ENCODE assay signal across 1 cellular context in the genomic region with DNA sequence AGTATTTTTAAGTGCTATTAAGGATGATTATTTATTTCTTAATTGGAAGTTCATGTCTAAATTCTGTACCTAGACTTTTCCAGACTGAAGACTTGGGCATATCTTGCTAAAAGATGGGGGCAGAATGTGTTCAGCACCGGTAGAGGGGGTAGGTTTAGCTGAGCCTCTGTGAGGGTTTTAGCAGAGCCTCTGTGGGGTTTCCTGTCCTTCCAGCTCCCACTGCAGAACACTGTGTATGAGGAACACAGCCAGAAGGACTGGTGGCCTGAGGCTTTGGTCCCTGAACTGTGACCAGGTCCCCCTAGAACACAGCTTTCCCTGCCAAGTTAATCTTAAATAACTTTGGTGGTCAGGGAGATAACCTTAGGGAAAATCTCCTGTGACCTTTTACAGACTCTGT.
TF ChIP-seq lines count a peak whose summit lies in the region.

No MANE protein-coding gene starts in this region.

TF ChIP-seq in K562, 482 proteins besides CTCF, POLR2A, EP300 and RAD21 (continued from another document):
- TF ChIP-seq, protein P1, sequence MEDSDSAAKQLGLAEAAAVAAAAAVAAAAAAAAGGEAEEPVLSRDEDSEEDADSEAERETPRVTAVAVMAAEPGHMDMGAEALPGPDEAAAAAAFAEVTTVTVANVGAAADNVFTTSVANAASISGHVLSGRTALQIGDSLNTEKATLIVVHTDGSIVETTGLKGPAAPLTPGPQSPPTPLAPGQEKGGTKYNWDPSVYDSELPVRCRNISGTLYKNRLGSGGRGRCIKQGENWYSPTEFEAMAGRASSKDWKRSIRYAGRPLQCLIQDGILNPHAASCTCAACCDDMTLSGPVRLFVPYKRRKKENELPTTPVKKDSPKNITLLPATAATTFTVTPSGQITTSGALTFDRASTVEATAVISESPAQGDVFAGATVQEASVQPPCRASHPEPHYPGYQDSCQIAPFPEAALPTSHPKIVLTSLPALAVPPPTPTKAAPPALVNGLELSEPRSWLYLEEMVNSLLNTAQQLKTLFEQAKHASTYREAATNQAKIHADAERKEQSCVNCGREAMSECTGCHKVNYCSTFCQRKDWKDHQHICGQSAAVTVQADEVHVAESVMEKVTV (CRISPR knock-in tag; IDR thresholded peaks at IDR 0.05) = no peak
- no peak for TF ChIP-seq KAT2B (IDR thresholded peaks at IDR 0.05; ENCODE audit: low read depth, low read length)
- TF ChIP-seq ZBTB8A (IDR thresholded peaks at IDR 0.05; ENCODE audit: partially characterized antibody) = no peak
- no peak for TF ChIP-seq LCOR (CRISPR knock-in tag; IDR thresholded peaks at IDR 0.05)
- no peak for TF ChIP-seq HNRNPL (IDR thresholded peaks at IDR 0.05; ENCODE audit: low read depth, low read length)
- no peak for TF ChIP-seq GABPA (tag; conservative IDR thresholded peaks at IDR 0.05; ENCODE audit: low read depth)
- no peak for TF ChIP-seq MBD2 (IDR thresholded peaks at IDR 0.05; ENCODE audit: borderline replicate concordance, low read depth)
- TF ChIP-seq, protein P2, sequence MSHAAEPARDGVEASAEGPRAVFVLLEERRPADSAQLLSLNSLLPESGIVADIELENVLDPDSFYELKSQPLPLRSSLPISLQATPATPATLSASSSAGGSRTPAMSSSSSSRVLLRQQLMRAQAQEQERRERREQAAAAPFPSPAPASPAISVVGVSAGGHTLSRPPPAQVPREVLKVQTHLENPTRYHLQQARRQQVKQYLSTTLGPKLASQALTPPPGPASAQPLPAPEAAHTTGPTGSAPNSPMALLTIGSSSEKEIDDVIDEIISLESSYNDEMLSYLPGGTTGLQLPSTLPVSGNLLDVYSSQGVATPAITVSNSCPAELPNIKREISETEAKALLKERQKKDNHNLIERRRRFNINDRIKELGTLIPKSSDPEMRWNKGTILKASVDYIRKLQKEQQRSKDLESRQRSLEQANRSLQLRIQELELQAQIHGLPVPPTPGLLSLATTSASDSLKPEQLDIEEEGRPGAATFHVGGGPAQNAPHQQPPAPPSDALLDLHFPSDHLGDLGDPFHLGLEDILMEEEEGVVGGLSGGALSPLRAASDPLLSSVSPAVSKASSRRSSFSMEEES (CRISPR knock-in tag; IDR thresholded peaks at IDR 0.05) = no peak
- TF ChIP-seq, protein P3, sequence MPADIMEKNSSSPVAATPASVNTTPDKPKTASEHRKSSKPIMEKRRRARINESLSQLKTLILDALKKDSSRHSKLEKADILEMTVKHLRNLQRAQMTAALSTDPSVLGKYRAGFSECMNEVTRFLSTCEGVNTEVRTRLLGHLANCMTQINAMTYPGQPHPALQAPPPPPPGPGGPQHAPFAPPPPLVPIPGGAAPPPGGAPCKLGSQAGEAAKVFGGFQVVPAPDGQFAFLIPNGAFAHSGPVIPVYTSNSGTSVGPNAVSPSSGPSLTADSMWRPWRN (IDR thresholded peaks at IDR 0.05; ENCODE audit: low read depth) = no peak
- no peak for TF ChIP-seq ZFP36 (IDR thresholded peaks at IDR 0.05; ENCODE audit: low read depth, low read length, partially characterized antibody)
- no peak for TF ChIP-seq RFX5 (IDR thresholded peaks at IDR 0.05; ENCODE audit: low read depth, low read length)
- TF ChIP-seq RFX7 (CRISPR knock-in tag; IDR thresholded peaks at IDR 0.05) = no peak
